Comparison of ENCODE assay signal across 18 cellular contexts in the genomic region with DNA sequence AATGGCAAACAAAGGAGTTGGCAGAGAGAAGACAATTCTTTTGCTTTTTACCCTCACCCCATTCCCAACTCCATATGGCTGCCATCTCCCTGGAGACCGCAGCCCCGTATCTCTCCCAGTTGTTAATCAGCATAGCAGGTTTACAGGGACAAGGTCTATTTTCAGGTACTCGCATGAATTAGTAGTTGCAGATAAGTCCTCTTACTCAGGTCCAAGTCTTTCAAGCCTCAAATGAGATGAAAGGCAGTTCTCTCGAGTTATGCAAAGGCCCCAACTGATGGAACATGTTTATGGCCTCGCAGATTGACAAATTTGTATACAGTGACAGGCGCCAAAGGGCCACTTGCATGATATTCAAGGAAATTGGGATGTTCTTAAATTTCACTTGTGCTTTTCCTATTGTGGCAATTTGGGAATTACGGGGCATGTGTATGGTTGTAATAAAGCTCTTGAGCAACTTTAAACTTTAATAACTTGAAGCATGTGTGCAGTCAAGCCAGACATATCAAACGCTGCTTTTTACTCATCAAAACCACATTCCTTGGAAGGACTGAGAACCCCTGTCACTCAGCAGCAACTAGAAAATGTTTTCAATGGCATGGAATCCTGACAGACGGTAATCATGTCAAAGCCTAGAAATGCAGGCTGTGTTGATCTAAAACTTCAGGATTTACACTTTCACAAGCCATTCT. TPM values are rescaled to one million over a fixed set of nuclear protein-coding genes. Genes with fewer than 3 reads are reported as not detected.
DNase-seq lines count a peak whose midpoint lies in the region; ATAC-seq, FAIRE-seq and TF ChIP-seq lines count a peak whose summit lies in the region.
"Had no signal": no experiment of that assay in that cellular context is flagged by ENCODE, and none has a peak within 500 bp of the region (broad histone marks: within the 10 kb centered on the region; RNA-seq: fewer than 3 reads in every experiment).

No MANE protein-coding gene starts in this region.

- H3K4me3 ChIP-seq in neuronal stem cell (ENCODE audit: low read length in 2 of 2): no peak overlapping the region

- H4K91ac ChIP-seq in neuronal stem cell (ENCODE audit: low read depth, low read length, poor library complexity): no peak overlapping the region

- peaks cover 11% of the 10 kb centered on the region for H3K9me3 Mint-ChIP-seq in nephron progenitor cell
- H3K9me3 Mint-ChIP-seq: activated naive CD4-positive, alpha-beta T cell treated with anti-CD3 and anti-CD28 coated beads, Interleukin-2, amount 50 U/mL, for 24 hours; natural killer cell treated with Interleukin-12 subunit alpha and Interleukin-12 subunit beta and Interleukin-15 and Interleukin-18, amount 100 ng/mL, for 72 hours; stimulated activated memory B cell treated with anti-CD40 and anti-IgM and Interleukin-4, amounts not matched to agents 10 μg/mL and 1 μg/mL and 100 μg/mL, for 72 hours; T-helper 1 cell treated with Interleukin-12 subunit alpha and Interleukin-12 subunit beta and Interleukin-4 antibody, amounts not matched to agents 30 μg/mL and 1 μg/mL, for 36 hours had no signal

- no CpG with 5 or more reads among the region's 9 CpGs for WGBS in neuronal stem cell (ENCODE audit: extremely low coverage in 2 of 2, insufficient read length in 2 of 2, insufficient replicate concordance in 1 of 2), 2 donors

- no peak overlapping the region for H3K14ac ChIP-seq in neuronal stem cell (ENCODE audit: low read length)

- no peak overlapping the region for H2BK120ac ChIP-seq in neuronal stem cell (ENCODE audit: low read depth, low read length)

- peaks cover 84% of the 10 kb centered on the region for H3K36me3 Mint-ChIP-seq in nephron progenitor cell (ENCODE audit: low read depth)
- H3K36me3 Mint-ChIP-seq: activated naive CD4-positive, alpha-beta T cell treated with anti-CD3 and anti-CD28 coated beads, Interleukin-2, amount 50 U/mL, for 24 hours; natural killer cell treated with Interleukin-12 subunit alpha and Interleukin-12 subunit beta and Interleukin-15 and Interleukin-18, amount 100 ng/mL, for 72 hours; stimulated activated memory B cell treated with anti-CD40 and anti-IgM and Interleukin-4, amounts not matched to agents 10 μg/mL and 1 μg/mL and 100 μg/mL, for 72 hours had no signal

- DNase-seq in AG20443 (ENCODE audit: low spot score) (peak; percentile 59), RCC 7860 (ENCODE audit: low spot score) (peak; percentile 35), fibroblast of peridontal ligament (ENCODE audit: extremely low read depth) (peak; percentile 75), neuronal stem cell (ENCODE audit: low spot score) (no peak), nephron progenitor cell (no peak)
- DNase-seq in activated CD8-positive, alpha-beta memory T cell treated with anti-CD3 and anti-CD28 coated beads, Interleukin-2, amount 50 U/mL, for 4 hours: no peak
- DNase-seq: caudate nucleus, GOT3, hypothalamus, IMR-90, NCI-H1048 had no signal

- peaks cover 33% of the 10 kb centered on the region for H3K4me1 Mint-ChIP-seq in nephron progenitor cell
- H3K4me1 Mint-ChIP-seq: stimulated activated memory B cell treated with anti-CD40 and anti-IgM and Interleukin-4, amounts not matched to agents 10 μg/mL and 1 μg/mL and 100 μg/mL, for 72 hours had no signal

- H3K27ac Mint-ChIP-seq in nephron progenitor cell: no peak overlapping the region
- H3K27ac Mint-ChIP-seq: activated naive CD4-positive, alpha-beta T cell treated with anti-CD3 and anti-CD28 coated beads, Interleukin-2, amount 50 U/mL, for 24 hours; natural killer cell treated with Interleukin-12 subunit alpha and Interleukin-12 subunit beta and Interleukin-15 and Interleukin-18, amount 100 ng/mL, for 72 hours; stimulated activated memory B cell treated with anti-CD40 and anti-IgM and Interleukin-4, amounts not matched to agents 10 μg/mL and 1 μg/mL and 100 μg/mL, for 72 hours; T-helper 1 cell treated with Interleukin-12 subunit alpha and Interleukin-12 subunit beta and Interleukin-4 antibody, amounts not matched to agents 30 μg/mL and 1 μg/mL, for 36 hours had no signal

- no peak overlapping the region for H3K23ac ChIP-seq in neuronal stem cell (ENCODE audit: low read depth, low read length, poor library complexity)

- no peaks in the 10 kb centered on the region for H3K27me3 ChIP-seq in neuronal stem cell (ENCODE audit: control insufficient read depth in 3 of 3, insufficient read depth in 3 of 3, low read depth in 1 of 3, low read length in 3 of 3)

- peak overlapping the region; percentile 63 for H2AFZ ChIP-seq in neuronal stem cell (ENCODE audit: low read length)

- ATAC-seq in HG02763 (IDR thresholded peaks at IDR 0.05; ENCODE audit: unreplicated experiment): no peak
- no peak for ATAC-seq in HG03520 (IDR thresholded peaks at IDR 0.05; ENCODE audit: unreplicated experiment)
- ATAC-seq: activated CD4-positive, CD25-positive, alpha-beta regulatory T cell treated with anti-CD3 and anti-CD28 coated beads, Interleukin-2, amount 50 U/mL, for 24 hours; natural killer cell treated with Interleukin-12 subunit alpha and Interleukin-12 subunit beta and Interleukin-15 and Interleukin-18, amount 100 ng/mL, for 72 hours; stimulated activated memory B cell treated with anti-CD40 and anti-IgM and Interleukin-4, amounts not matched to agents 10 μg/mL and 1 μg/mL and 100 μg/mL, for 72 hours had no signal

- no peak overlapping the region for H3K4ac ChIP-seq in neuronal stem cell (ENCODE audit: low read length)

- peaks cover 0 to 32% of the 10 kb centered on the region in 2 donors for H3K36me3 ChIP-seq in neuronal stem cell (replicated peaks in 1 of 2; ENCODE audit: control insufficient read depth in 2 of 2, insufficient read depth in 2 of 2, low read length in 2 of 2)

- no peak overlapping the region for H2AK5ac ChIP-seq in neuronal stem cell (ENCODE audit: low read depth, low read length)

- H2BK12ac ChIP-seq in neuronal stem cell (ENCODE audit: low read length): no peak overlapping the region

- H3K79me1 ChIP-seq in neuronal stem cell (ENCODE audit: low read depth, low read length): no peaks in the 10 kb centered on the region

- no peak overlapping the region for H3K9ac ChIP-seq in neuronal stem cell (ENCODE audit: low read depth, low read length, poor library complexity)

- H3K27ac ChIP-seq in neuronal stem cell (replicated peaks; ENCODE audit: low read length): no peak overlapping the region

- peak overlapping the region; percentile 44 for H2BK5ac ChIP-seq in neuronal stem cell (ENCODE audit: low read length)

- H3K27me3 Mint-ChIP-seq in nephron progenitor cell (ENCODE audit: low read depth, poor library complexity): peaks cover 5% of the 10 kb centered on the region
- H3K27me3 Mint-ChIP-seq: stimulated activated memory B cell treated with anti-CD40 and anti-IgM and Interleukin-4, amounts not matched to agents 10 μg/mL and 1 μg/mL and 100 μg/mL, for 72 hours had no signal

- TF ChIP-seq CTCF in nephron progenitor cell (IDR thresholded peaks at IDR 0.05): no peak

- H3K9me3 ChIP-seq in neuronal stem cell (replicated peaks in 1 of 2; ENCODE audit: control insufficient read depth in 2 of 2, insufficient read depth in 1 of 2, low read depth in 1 of 2, low read length in 2 of 2): peaks cover 0 to 1% of the 10 kb centered on the region in 2 donors

- no peak overlapping the region for H3K4me2 ChIP-seq in neuronal stem cell (ENCODE audit: insufficient read depth, low read length, poor library complexity, severe bottlenecking)

- FAIRE-seq in RCC 7860 (lab: Jason Lieb, UNC): peak; percentile 76

- no peak overlapping the region for H3K4me3 Mint-ChIP-seq in nephron progenitor cell
- H3K4me3 Mint-ChIP-seq: activated naive CD4-positive, alpha-beta T cell treated with anti-CD3 and anti-CD28 coated beads, Interleukin-2, amount 50 U/mL, for 24 hours; natural killer cell treated with Interleukin-12 subunit alpha and Interleukin-12 subunit beta and Interleukin-15 and Interleukin-18, amount 100 ng/mL, for 72 hours; stimulated activated memory B cell treated with anti-CD40 and anti-IgM and Interleukin-4, amounts not matched to agents 10 μg/mL and 1 μg/mL and 100 μg/mL, for 72 hours; T-helper 1 cell treated with Interleukin-12 subunit alpha and Interleukin-12 subunit beta and Interleukin-4 antibody, amounts not matched to agents 30 μg/mL and 1 μg/mL, for 36 hours had no signal

- no peak overlapping the region for H4K8ac ChIP-seq in neuronal stem cell (ENCODE audit: low read depth, low read length)

- H2BK15ac ChIP-seq in neuronal stem cell (ENCODE audit: low read length): no peak overlapping the region

- H3K4me1 ChIP-seq in neuronal stem cell (ENCODE audit: control insufficient read depth in 2 of 2, insufficient read depth in 1 of 2, low read depth in 1 of 2, low read length in 2 of 2): peaks cover 7% of the 10 kb centered on the region in 2 donors

- no peak overlapping the region for H3K18ac ChIP-seq in neuronal stem cell (ENCODE audit: low read length)

RNA-seq across cellular contexts. Expression of a gene that starts 45.1 kb away (rescaled TPM):
- 0.35 TPM for polyA plus RNA-seq in neuronal stem cell (2013, experiment 1 of 2)
- 0.37 TPM for polyA plus RNA-seq in neuronal stem cell (2013, experiment 2 of 2)
- polyA plus RNA-seq: IMR-90 had no signal

Comparison
In these comparisons a context has a peak if more than half of its experiments do, and no peak if none do; other contexts are left out.
1. DNase-seq: peak in AG20443 (single experiment), RCC 7860 (single experiment) and fibroblast of peridontal ligament (single experiment); none in neuronal stem cell (single experiment), nephron progenitor cell (single experiment) and activated CD8-positive, alpha-beta memory T cell treated with anti-CD3 and anti-CD28 coated beads, Interleukin-2, amount 50 U/mL, for 4 hours (single experiment).